In genomic region chr11:61964941-61965282, GRCh38 we compare ENCODE assay signal across 8 cellular contexts. TPM values are rescaled to one million over a fixed set of nuclear protein-coding genes. Genes with fewer than 3 reads are reported as not detected.
A peak's percentile ranks its signal among the peaks of the same experiment; 100 is the strongest.
DNase-seq lines count a peak whose midpoint lies in the region; ATAC-seq and TF ChIP-seq lines count a peak whose summit lies in the region.

No MANE protein-coding gene starts in this region.

- WGBS in trophoblast cell (ENCODE audit: extremely low coverage, insufficient coverage, insufficient read length): no CpG with 5 or more reads among the region's 2 CpGs

- no peak overlapping the region for H2BK120ac ChIP-seq in trophoblast cell (ENCODE audit: insufficient read depth, low read length, poor library complexity)

- no peak overlapping the region for H3K9ac ChIP-seq in trophoblast cell (ENCODE audit: low read length)

- no peak overlapping the region for H3K4ac ChIP-seq in trophoblast cell (ENCODE audit: low read depth, low read length)

- DNase-seq in CD8-positive, alpha-beta T cell: no peak
- DNase-seq in RWPE2 (ENCODE audit: low spot score) (no peak), epithelial cell of proximal tubule (ENCODE audit: low read depth) (no peak), trophoblast cell (no peak), SHP77 (lab: John Stamatoyannopoulos, UW) (no peak), NCI-H1417 (lab: John Stamatoyannopoulos, UW) (no peak), NCI-H2227 treated with DMSO at 0.1 percent for 48 hours (lab: John Stamatoyannopoulos, UW) (no peak)

- H3K23ac ChIP-seq in trophoblast cell (ENCODE audit: low read length): no peak overlapping the region

- peaks cover 17% of the 10 kb centered on the region for H3K36me3 ChIP-seq in CD8-positive, alpha-beta T cell (ENCODE audit: insufficient read depth, low read length)
- peaks cover 37% of the 10 kb centered on the region for H3K36me3 ChIP-seq in RWPE2 (ENCODE audit: low read depth)
- peaks cover 16 to 24% of the 10 kb centered on the region in 2 experiments for H3K36me3 ChIP-seq in trophoblast cell (ENCODE audit: control insufficient read depth in 1 of 2, insufficient read depth in 2 of 2, low read length in 2 of 2)

- no peak overlapping the region for H4K91ac ChIP-seq in trophoblast cell (ENCODE audit: low read depth, low read length)

- no peaks in the 10 kb centered on the region for H3K27me3 ChIP-seq in CD8-positive, alpha-beta T cell (ENCODE audit: insufficient read depth, low read length)
- H3K27me3 ChIP-seq in RWPE2 (ENCODE audit: insufficient read depth, poor library complexity, severe bottlenecking): no peaks in the 10 kb centered on the region
- no peaks in the 10 kb centered on the region for H3K27me3 ChIP-seq in trophoblast cell (ENCODE audit: insufficient read depth, low read length)

- peaks cover 46% of the 10 kb centered on the region for H3K4me1 Mint-ChIP-seq in CD8-positive, alpha-beta T cell (ENCODE audit: low read depth)

- no peak overlapping the region for H3K27ac ChIP-seq in CD8-positive, alpha-beta T cell (ENCODE audit: low read depth, low read length)
- H3K27ac ChIP-seq in RWPE2 (ENCODE audit: poor library complexity, severe bottlenecking) (peak overlapping the region; percentile 97), trophoblast cell (ENCODE audit: low read depth, low read length) (no peak overlapping the region)

- no peak overlapping the region for H3K18ac ChIP-seq in trophoblast cell (ENCODE audit: low read length)

- no peak overlapping the region for H3K14ac ChIP-seq in trophoblast cell (ENCODE audit: low read length)

- POLR2A ChIA-PET in CD8-positive, alpha-beta T cell (lab: Charles Lee): no interaction called here

- no peaks in the 10 kb centered on the region for H3K9me3 Mint-ChIP-seq in CD8-positive, alpha-beta T cell

- CTCF ChIA-PET in CD8-positive, alpha-beta T cell (lab: Charles Lee): interaction anchor here (1.0 to 1.2 kb wide), 2 partner anchors 66 to 117 kb away, joined by 3 to 6 read pairs; no protein-coding TSS in a partner anchor

- no peak overlapping the region for H2BK12ac ChIP-seq in trophoblast cell (ENCODE audit: low read length)

- peak overlapping the region; percentile 96 for H3K4me3 Mint-ChIP-seq in CD8-positive, alpha-beta T cell

- H3K4me2 ChIP-seq in trophoblast cell (ENCODE audit: low read length): peak overlapping the region; percentile 80

- no peak overlapping the region for H2AFZ ChIP-seq in trophoblast cell (ENCODE audit: insufficient read depth, low read length, poor library complexity)

- no peak overlapping the region for H3K4me3 ChIP-seq in CD8-positive, alpha-beta T cell (ENCODE audit: low read depth, low read length)
- H3K4me3 ChIP-seq in RWPE2 (ENCODE audit: severe bottlenecking) (peak overlapping the region; percentile 91), epithelial cell of proximal tubule (ENCODE audit: low read depth, low read length) (peak overlapping the region; percentile 100), trophoblast cell (ENCODE audit: low read depth, low read length) (no peak overlapping the region)

- intact Hi-C loops in CD8-positive, alpha-beta T cell (cut with DNase I, micrococcal nuclease): loop anchor here (5.0 kb wide), 4 partner anchors 68 to 1058 kb away; partner anchors contain the start of genes FEN1 (in 1 of the 2), PRPF19 (in 1 of the 2) and TMEM258 (in 1 of the 2)

- H2AK5ac ChIP-seq in trophoblast cell (ENCODE audit: low read length): no peak overlapping the region

- no peak for ATAC-seq in CD8-positive, alpha-beta T cell
- ATAC-seq in RWPE2 (ENCODE audit: low read depth): no peak
- ATAC-seq in HG03175 (IDR thresholded peaks at IDR 0.05; ENCODE audit: unreplicated experiment): no peak

- peaks cover 17% of the 10 kb centered on the region for H3K79me2 ChIP-seq in trophoblast cell (ENCODE audit: control insufficient read depth, insufficient read depth, low read length, poor library complexity)

- no peaks in the 10 kb centered on the region for H3K27me3 Mint-ChIP-seq in CD8-positive, alpha-beta T cell (ENCODE audit: low read depth)

- no peak overlapping the region for H4K12ac ChIP-seq in trophoblast cell (ENCODE audit: low read depth, low read length)

- no peak overlapping the region for H2BK5ac ChIP-seq in trophoblast cell (ENCODE audit: low read depth, low read length, poor library complexity)

- peak overlapping the region; percentile 83 for H3K27ac Mint-ChIP-seq in CD8-positive, alpha-beta T cell

- peaks cover 40% of the 10 kb centered on the region for H3K36me3 Mint-ChIP-seq in CD8-positive, alpha-beta T cell

- H3K79me1 ChIP-seq in trophoblast cell (ENCODE audit: low read length): peaks cover 17% of the 10 kb centered on the region

- no peaks in the 10 kb centered on the region for H3K9me3 ChIP-seq in CD8-positive, alpha-beta T cell (ENCODE audit: low read length)
- H3K9me3 ChIP-seq in RWPE2 (ENCODE audit: severe bottlenecking): no peaks in the 10 kb centered on the region
- peaks cover 2% of the 10 kb centered on the region for H3K9me3 ChIP-seq in trophoblast cell (ENCODE audit: insufficient read depth, low read depth, low read length)

- peaks cover 40% of the 10 kb centered on the region for H3K4me1 ChIP-seq in CD8-positive, alpha-beta T cell (ENCODE audit: insufficient read depth, low read length)
- H3K4me1 ChIP-seq in RWPE2 (ENCODE audit: insufficient read depth, poor library complexity, severe bottlenecking) (peaks cover 23% of the 10 kb centered on the region), trophoblast cell (ENCODE audit: control insufficient read depth in 1 of 2, insufficient read depth in 2 of 2, low read length in 2 of 2) (peaks cover 8 to 12% of the 10 kb centered on the region in 2 experiments)

- TF ChIP-seq CTCF in CD8-positive, alpha-beta T cell (IDR thresholded peaks at IDR 0.05): no peak
- TF ChIP-seq CTCF in RWPE2 (IDR thresholded peaks at IDR 0.05; ENCODE audit: poor library complexity, severe bottlenecking) (no peak), epithelial cell of proximal tubule (conservative IDR thresholded peaks at IDR 0.05; ENCODE audit: low read depth, low read length) (no peak)

- no peak overlapping the region for H4K8ac ChIP-seq in trophoblast cell (ENCODE audit: low read depth, low read length)

RNA-seq across cellular contexts. Expression of gene FTH1, which starts 2.5 kb away (rescaled TPM):
- 1,000 to 10,000 TPM; 2,788 to 2,859 TPM for total RNA-seq in CD8-positive, alpha-beta T cell
- 518 and 789 TPM in 2 replicates for total RNA-seq in epithelial cell of proximal tubule
- 4,036 and 4,076 TPM in 2 replicates for polyA plus RNA-seq in trophoblast cell (2013)

RNA-seq across cellular contexts. Expression of gene BEST1, which starts 14.8 kb away (rescaled TPM):
- total RNA-seq in CD8-positive, alpha-beta T cell: under 1 TPM; 0.08 to 0.31 TPM
- 0.12 TPM in 1 of 2 replicates, not detected in the other for total RNA-seq in epithelial cell of proximal tubule
- polyA plus RNA-seq in trophoblast cell (2013): 0.93 and 1.1 TPM in 2 replicates

RNA-seq across cellular contexts. Expression of gene RAB3IL1, which starts 47.5 kb away (rescaled TPM):
- not detected for total RNA-seq in CD8-positive, alpha-beta T cell
- 0.12 and 0.22 TPM in 2 replicates for total RNA-seq in epithelial cell of proximal tubule
- polyA plus RNA-seq in trophoblast cell (2013): 22.0 and 24.2 TPM in 2 replicates

Comparison
In these comparisons a context has a peak if more than half of its experiments do, and no peak if none do; other contexts are left out.
1. H3K4me3 ChIP-seq: peak in RWPE2 (single experiment) and epithelial cell of proximal tubule (single experiment); none in CD8-positive, alpha-beta T cell (single experiment) and trophoblast cell (single experiment).